Comparison of ENCODE assay signal across 9 cellular contexts in the genomic region with DNA sequence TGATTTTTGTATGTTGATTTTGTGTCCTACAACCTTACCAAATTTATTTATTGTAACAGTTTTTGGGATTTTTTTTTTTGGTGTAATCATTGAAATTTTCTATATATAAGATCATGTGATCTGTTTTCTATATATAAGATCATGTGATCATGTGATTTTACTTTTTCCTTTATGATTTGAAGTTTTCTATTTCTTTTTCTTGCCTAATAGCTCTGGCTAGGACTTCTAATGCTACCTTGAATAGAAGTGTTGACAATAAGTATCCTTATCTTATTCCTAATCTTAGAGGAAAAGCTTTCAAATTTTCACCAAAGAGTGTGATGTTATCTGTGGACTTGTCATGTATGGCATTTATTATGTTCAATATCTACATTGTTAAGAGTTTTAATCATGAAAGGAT.
"Had no signal": no experiment of that assay in that cellular context is flagged by ENCODE, and none has a peak within 500 bp of the region (broad histone marks: within the 10 kb centered on the region; RNA-seq: fewer than 3 reads in every experiment).

No MANE protein-coding gene starts in this region.

- H3K9ac ChIP-seq: KMS-11 had no signal

- H3K27ac ChIP-seq: KMS-11 had no signal

- H3K36me3 ChIP-seq: HAP-1 had no signal

- H3K4me3 Mint-ChIP-seq: HFFc6 had no signal

- H3K4me3 ChIP-seq: HAP-1 had no signal

- H3K9me3 ChIP-seq: HAP-1 had no signal

- H3K4me2 ChIP-seq: KMS-11 had no signal

- H3K27ac Mint-ChIP-seq: HFFc6 had no signal

- DNase-seq: GOT3, H7, HFFc6, IMR-90, Karpas-422, KBM-7 had no signal

- H3K4me1 ChIP-seq: HAP-1 had no signal

- FAIRE-seq: HTR-8/SVneo had no signal
